1 cellular context compared by ENCODE assay signal in the genomic region with DNA sequence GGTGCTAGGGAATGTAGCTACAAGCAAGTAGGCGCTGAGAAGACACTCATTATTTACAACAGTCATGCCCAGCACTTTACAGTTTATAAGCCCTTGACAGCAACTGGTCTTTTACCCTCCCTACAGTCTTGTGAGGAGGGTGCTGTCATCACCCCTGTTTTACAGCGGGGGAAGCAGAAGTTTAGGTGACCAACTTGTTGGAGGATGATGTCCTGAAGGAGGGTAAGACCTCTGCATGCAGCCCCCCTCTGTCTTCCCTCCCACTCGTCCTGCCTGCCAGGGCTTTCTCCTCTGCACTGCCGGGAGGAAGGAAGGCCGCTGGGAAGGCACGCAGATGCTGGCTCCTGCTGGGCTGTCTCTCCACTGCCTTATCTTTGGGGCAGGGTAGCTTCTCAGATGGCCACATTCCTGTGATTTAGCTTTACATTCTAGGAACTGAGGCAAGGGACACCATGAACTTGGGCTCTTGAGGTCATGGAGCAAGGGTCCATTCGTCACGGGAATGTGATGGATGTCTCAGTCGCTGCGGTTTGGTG.
TF ChIP-seq lines count a peak whose summit lies in the region.

No MANE protein-coding gene starts in this region.

TF ChIP-seq in H1, 55 proteins besides CTCF, POLR2A, EP300 and RAD21:
- no peak for TF ChIP-seq RNF2 (IDR thresholded peaks at IDR 0.05; ENCODE audit: borderline replicate concordance, low read depth, low read length, missing control alignments, poor library complexity, severe bottlenecking)
- no peak for TF ChIP-seq CHD1 (IDR thresholded peaks at IDR 0.05; ENCODE audit: low read depth, low read length)
- TF ChIP-seq SP4 (IDR thresholded peaks at IDR 0.05; ENCODE audit: low read length): no peak
- TF ChIP-seq NANOG (IDR thresholded peaks at IDR 0.05; ENCODE audit: insufficient read depth, low read depth, low read length, poor library complexity, severe bottlenecking): no peak
- no peak for TF ChIP-seq YY1 (IDR thresholded peaks at IDR 0.05; ENCODE audit: low read depth, low read length)
- TF ChIP-seq MAFK (IDR thresholded peaks at IDR 0.05; ENCODE audit: low read depth, low read length): no peak
- TF ChIP-seq ASH2L (IDR thresholded peaks at IDR 0.05; ENCODE audit: low read length): no peak
- TF ChIP-seq, protein P1, sequence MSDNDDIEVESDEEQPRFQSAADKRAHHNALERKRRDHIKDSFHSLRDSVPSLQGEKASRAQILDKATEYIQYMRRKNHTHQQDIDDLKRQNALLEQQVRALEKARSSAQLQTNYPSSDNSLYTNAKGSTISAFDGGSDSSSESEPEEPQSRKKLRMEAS (IDR thresholded peaks at IDR 0.05): no peak
- no peak for TF ChIP-seq SAP30 (IDR thresholded peaks at IDR 0.05; ENCODE audit: insufficient read depth, insufficient replicate concordance, low read length)
- TF ChIP-seq CTBP2 (IDR thresholded peaks at IDR 0.05; ENCODE audit: borderline replicate concordance, insufficient read depth, insufficient read length, low read length): no peak
- no peak for TF ChIP-seq NRF1 (IDR thresholded peaks at IDR 0.05; ENCODE audit: low read depth, low read length)
- no peak for TF ChIP-seq KDM1A (IDR thresholded peaks at IDR 0.05; ENCODE audit: borderline replicate concordance, low read length)
- TF ChIP-seq SP2 (IDR thresholded peaks at IDR 0.05; ENCODE audit: low read length): no peak
- TF ChIP-seq POU5F1 (IDR thresholded peaks at IDR 0.05; ENCODE audit: low read depth, low read length): no peak
TF ChIP-seq in H1: peak in this region for 0.
